Comparison of ENCODE assay signal across 6 cellular contexts in genomic region chr19:54595680-54596436, GRCh38. TPM values are rescaled to one million over a fixed set of nuclear protein-coding genes. Genes with fewer than 3 reads are reported as not detected.
"Had no signal": no experiment of that assay in that cellular context is flagged by ENCODE, and none has a peak within 500 bp of the region (broad histone marks: within the 10 kb centered on the region; RNA-seq: fewer than 3 reads in every experiment).

No MANE protein-coding gene starts in this region.

RNA-seq across cellular contexts. Expression of gene LILRA1, which starts 2.4 kb away (rescaled TPM):
- total RNA-seq: osteoblast, pulmonary artery endothelial cell, smooth muscle cell, suprapubic skin had no signal
- polyA plus RNA-seq: neural cell, smooth muscle cell had no signal

RNA-seq across cellular contexts. Expression of gene LILRA2, which starts 22.3 kb away (rescaled TPM):
- total RNA-seq: osteoblast, pulmonary artery endothelial cell, smooth muscle cell had no signal
- polyA plus RNA-seq: neural cell, smooth muscle cell had no signal

RNA-seq across cellular contexts. Expression of gene LILRB1, which starts 34.4 kb away (rescaled TPM):
- total RNA-seq: occipital lobe, osteoblast, pulmonary artery endothelial cell, smooth muscle cell, suprapubic skin had no signal
- polyA plus RNA-seq: neural cell, smooth muscle cell had no signal
